Comparison of ENCODE assay signal across 25 cellular contexts in the genomic region with DNA sequence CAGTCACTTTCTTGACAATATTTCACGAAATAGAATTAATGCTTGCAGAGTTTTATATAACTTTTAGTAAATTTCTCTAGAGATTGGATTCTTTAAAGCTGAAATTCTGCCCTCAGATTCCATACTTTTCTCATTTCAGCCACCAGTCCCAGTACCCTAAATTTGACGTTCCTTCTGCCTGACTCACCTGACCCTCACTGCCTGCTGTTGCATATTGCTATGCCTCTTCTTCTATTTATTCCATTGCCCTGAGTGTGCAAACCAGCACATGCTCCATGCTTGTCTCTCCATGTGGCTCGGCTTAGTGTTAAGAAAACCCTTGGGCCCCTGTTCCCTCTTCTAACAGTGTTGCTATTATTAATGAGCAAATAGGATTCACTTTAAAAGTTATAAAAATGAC.
DNase-seq lines count a peak whose midpoint lies in the region; ATAC-seq and TF ChIP-seq lines count a peak whose summit lies in the region.
"Had no signal": no experiment of that assay in that cellular context is flagged by ENCODE, and none has a peak within 500 bp of the region (broad histone marks: within the 10 kb centered on the region; RNA-seq: fewer than 3 reads in every experiment).

No MANE protein-coding gene starts in this region.

- no peaks in the 10 kb centered on the region for H4K20me1 ChIP-seq in osteoblast (ENCODE audit: insufficient read depth, low read length)

- peak overlapping the region; percentile 24 for H3K4me2 ChIP-seq in osteoblast (ENCODE audit: insufficient read depth, low read length)

- in situ Hi-C loops in GM13977 (cut with MboI; ENCODE audit: low pct_unique_long_range_greater_than_20kb, low sequenced_read_pairs, unreplicated experiment): no loop called here

- H3K4me1 Mint-ChIP-seq in activated T-helper 2 cell treated with anti-CD3 and anti-CD28 coated beads, Interferon-gamma antibody, Interleukin-2, Interleukin-4, amounts not matched to agents 10 μg/mL and 5 μg/mL and 100 μg/mL, durations not matched to agents 14 hours and 24 hours and 36 hours (ENCODE audit: low read depth): no peaks in the 10 kb centered on the region
- H3K4me1 Mint-ChIP-seq: activated CD4-positive, alpha-beta T cell treated with anti-CD3 and anti-CD28 coated beads, Interleukin-2, amount 10 ng/mL, durations not matched to agents 24 days and 14 days; activated naive CD8-positive, alpha-beta T cell treated with anti-CD3 and anti-CD28 coated beads, Interleukin-2, amount 10 ng/mL, durations not matched to agents 7 days and 5 days; H9; nephron; T-cell had no signal

- no peak overlapping the region for H3K4me3 ChIP-seq in epithelial cell of esophagus (ENCODE audit: low read length)
- H3K4me3 ChIP-seq in osteoblast (ENCODE audit: insufficient read depth, low read length): no peak overlapping the region
- H3K4me3 ChIP-seq: gastroesophageal sphincter, suprapubic skin had no signal

- H3K9me3 ChIP-seq in osteoblast (ENCODE audit: low read depth, low read length): no peaks in the 10 kb centered on the region
- H3K9me3 ChIP-seq: gastroesophageal sphincter, suprapubic skin had no signal

- H3K27me3 ChIP-seq in osteoblast (ENCODE audit: insufficient read depth, low read length): no peaks in the 10 kb centered on the region
- H3K27me3 ChIP-seq: gastroesophageal sphincter, suprapubic skin had no signal

- peak overlapping the region; percentile 76 for H3K27ac ChIP-seq in osteoblast (ENCODE audit: low read depth, low read length)
- H3K27ac ChIP-seq: gastroesophageal sphincter, suprapubic skin had no signal

- no peaks in the 10 kb centered on the region for H3K36me3 Mint-ChIP-seq in activated T-helper 2 cell treated with anti-CD3 and anti-CD28 coated beads, Interferon-gamma antibody, Interleukin-2, Interleukin-4, amounts not matched to agents 10 μg/mL and 5 μg/mL and 100 μg/mL, durations not matched to agents 14 hours and 24 hours and 36 hours (ENCODE audit: low read depth)
- H3K36me3 Mint-ChIP-seq: activated naive CD8-positive, alpha-beta T cell treated with anti-CD3 and anti-CD28 coated beads, Interleukin-2, amount 10 ng/mL, durations not matched to agents 7 days and 5 days; T-cell had no signal

- no peak for TF ChIP-seq CTCF in epithelial cell of esophagus (IDR thresholded peaks at IDR 0.05; ENCODE audit: insufficient read depth, low read depth, low read length, missing control alignments)
- TF ChIP-seq CTCF in osteoblast (IDR thresholded peaks at IDR 0.05; ENCODE audit: extremely low read depth, low read depth, low read length): no peak
- TF ChIP-seq CTCF in GM13977 (IDR thresholded peaks at IDR 0.05; ENCODE audit: extremely low read depth, insufficient read depth, missing control alignments): no peak

- intact Hi-C loops in activated T-helper 2 cell treated with anti-CD3 and anti-CD28 coated beads, Interferon-gamma antibody, Interleukin-2, Interleukin-4, amounts not matched to agents 10 μg/mL and 5 μg/mL and 100 μg/mL, durations not matched to agents 14 hours and 24 hours and 36 hours (cut with micrococcal nuclease): no loop called here

- H3K27me3 Mint-ChIP-seq in activated T-helper 2 cell treated with anti-CD3 and anti-CD28 coated beads, Interferon-gamma antibody, Interleukin-2, Interleukin-4, amounts not matched to agents 10 μg/mL and 5 μg/mL and 100 μg/mL, durations not matched to agents 14 hours and 24 hours and 36 hours (ENCODE audit: low read depth): no peaks in the 10 kb centered on the region
- H3K27me3 Mint-ChIP-seq: activated CD4-positive, alpha-beta T cell treated with anti-CD3 and anti-CD28 coated beads, Interleukin-2, amount 10 ng/mL, durations not matched to agents 24 days and 14 days; activated naive CD8-positive, alpha-beta T cell treated with anti-CD3 and anti-CD28 coated beads, Interleukin-2, amount 10 ng/mL, durations not matched to agents 7 days and 5 days; activated T-cell treated with anti-CD3 and anti-CD28 coated beads, Interleukin-2, amount 50 U/mL, for 24 hours; T-cell had no signal

- H3K79me2 ChIP-seq in osteoblast (ENCODE audit: insufficient read depth, low read length): no peaks in the 10 kb centered on the region

- peak; percentile 76 for DNase-seq in Daoy (ENCODE audit: low read depth)
- peak; percentile 54 for DNase-seq in LHCN-M2 (ENCODE audit: low read depth)
- DNase-seq in epithelial cell of esophagus (ENCODE audit: low read depth): peak; percentile 7
- peak; percentile 66 for DNase-seq in osteoblast (ENCODE audit: insufficient read length, low spot score, missing footprints)
- DNase-seq in activated T-helper 2 cell treated with anti-CD3 and anti-CD28 coated beads, Interferon-gamma antibody, Interleukin-2, Interleukin-4, amounts not matched to agents 10 μg/mL and 5 μg/mL and 100 μg/mL, durations not matched to agents 14 hours and 24 hours and 36 hours (ENCODE audit: low spot score): no peak
- DNase-seq in left lobe of liver (ENCODE audit: low spot score): no peak
- DNase-seq in GM13977 (ENCODE audit: low spot score): no peak
- DNase-seq: activated CD4-positive, alpha-beta T cell treated with anti-CD3 and anti-CD28 coated beads, Interleukin-2, amount 10 ng/mL, durations not matched to agents 24 days and 14 days; activated gamma-delta T cell treated with Interleukin-2 at 50 U/mL for 16 hours; activated naive CD8-positive, alpha-beta T cell treated with anti-CD3 and anti-CD28 coated beads, Interleukin-2, amount 10 ng/mL, durations not matched to agents 7 days and 5 days; activated T-cell treated with anti-CD3 and anti-CD28 coated beads, Interleukin-2, amount 50 U/mL, for 24 hours; aorta; cortex of kidney; effector memory CD4-positive, alpha-beta T cell; erythroblast; H9; hippocampal formation; Karpas-422; NCI-H446; NCI-H82; stimulated activated naive CD4-positive, alpha-beta T cell treated with Interleukin-2 at 50 U/mL for 16 hours; T-cell had no signal

- H3K4me3 Mint-ChIP-seq in activated T-helper 2 cell treated with anti-CD3 and anti-CD28 coated beads, Interferon-gamma antibody, Interleukin-2, Interleukin-4, amounts not matched to agents 10 μg/mL and 5 μg/mL and 100 μg/mL, durations not matched to agents 14 hours and 24 hours and 36 hours (ENCODE audit: low read depth): no peak overlapping the region
- H3K4me3 Mint-ChIP-seq: activated CD4-positive, alpha-beta T cell treated with anti-CD3 and anti-CD28 coated beads, Interleukin-2, amount 10 ng/mL, durations not matched to agents 24 days and 14 days; activated naive CD8-positive, alpha-beta T cell treated with anti-CD3 and anti-CD28 coated beads, Interleukin-2, amount 10 ng/mL, durations not matched to agents 7 days and 5 days; activated T-cell treated with anti-CD3 and anti-CD28 coated beads, Interleukin-2, amount 50 U/mL, for 24 hours; H9; nephron; T-cell had no signal

- H3K9me3 Mint-ChIP-seq in activated T-helper 2 cell treated with anti-CD3 and anti-CD28 coated beads, Interferon-gamma antibody, Interleukin-2, Interleukin-4, amounts not matched to agents 10 μg/mL and 5 μg/mL and 100 μg/mL, durations not matched to agents 14 hours and 24 hours and 36 hours: peaks cover 24% of the 10 kb centered on the region
- H3K9me3 Mint-ChIP-seq: activated T-cell treated with anti-CD3 and anti-CD28 coated beads, Interleukin-2, amount 50 U/mL, for 24 hours; nephron had no signal

- no peak for ATAC-seq in left lobe of liver
- ATAC-seq: gastroesophageal sphincter, T-cell had no signal

- no peaks in the 10 kb centered on the region for H3K36me3 ChIP-seq in osteoblast (ENCODE audit: insufficient read depth, low read length)
- H3K36me3 ChIP-seq: gastroesophageal sphincter, suprapubic skin had no signal

- H3K27ac Mint-ChIP-seq in activated T-helper 2 cell treated with anti-CD3 and anti-CD28 coated beads, Interferon-gamma antibody, Interleukin-2, Interleukin-4, amounts not matched to agents 10 μg/mL and 5 μg/mL and 100 μg/mL, durations not matched to agents 14 hours and 24 hours and 36 hours: no peak overlapping the region
- H3K27ac Mint-ChIP-seq: activated CD4-positive, alpha-beta T cell treated with anti-CD3 and anti-CD28 coated beads, Interleukin-2, amount 10 ng/mL, durations not matched to agents 24 days and 14 days; activated naive CD8-positive, alpha-beta T cell treated with anti-CD3 and anti-CD28 coated beads, Interleukin-2, amount 10 ng/mL, durations not matched to agents 7 days and 5 days; activated T-cell treated with anti-CD3 and anti-CD28 coated beads, Interleukin-2, amount 50 U/mL, for 24 hours; H9; nephron; T-cell had no signal

- no peak overlapping the region for H2AFZ ChIP-seq in osteoblast (ENCODE audit: low read length)

- H3K4me1 ChIP-seq in osteoblast (ENCODE audit: insufficient read depth, low read length): peaks cover 22% of the 10 kb centered on the region
- H3K4me1 ChIP-seq: gastroesophageal sphincter, suprapubic skin had no signal

Comparison
In these comparisons a context has a peak if more than half of its experiments do, and no peak if none do; other contexts are left out.
1. DNase-seq: peak in Daoy (single experiment), LHCN-M2 (single experiment), epithelial cell of esophagus (single experiment) and osteoblast (single experiment); none in activated T-helper 2 cell treated with anti-CD3 and anti-CD28 coated beads, Interferon-gamma antibody, Interleukin-2, Interleukin-4, amounts not matched to agents 10 μg/mL and 5 μg/mL and 100 μg/mL, durations not matched to agents 14 hours and 24 hours and 36 hours (single experiment), left lobe of liver (single experiment) and GM13977 (single experiment).